ENCODE assay signal across 1 cellular context in the genomic region with DNA sequence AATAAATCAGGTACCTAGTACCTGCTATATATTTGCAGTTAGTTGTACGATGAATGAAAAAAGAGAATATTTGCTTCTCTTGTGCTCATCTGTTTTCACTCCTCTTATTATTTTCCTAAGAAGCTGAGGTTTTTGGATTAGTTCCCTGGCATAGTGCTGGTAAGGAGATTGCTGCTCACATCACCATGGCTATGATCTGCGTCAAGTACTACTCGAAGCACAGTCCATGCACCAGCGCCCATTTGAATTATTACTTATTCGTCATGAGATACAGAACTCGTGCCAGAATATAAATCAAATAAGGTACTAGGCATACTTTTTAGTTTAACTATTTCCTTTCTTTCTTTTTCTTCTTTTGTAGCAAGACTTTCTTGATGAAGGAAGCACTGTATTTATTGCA.
TF ChIP-seq lines count a peak whose summit lies in the region.

No MANE protein-coding gene starts in this region.

TF ChIP-seq in Ishikawa, 13 proteins besides CTCF, POLR2A, EP300 and RAD21 (continued from another document):
- TF ChIP-seq TCF12 (IDR thresholded peaks at IDR 0.05; ENCODE audit: low read depth): 0 out of 2 replicates have a peak, but pooled peaks have one; percentile 35
